ENCODE assay signal across 23 cellular contexts in the genomic region with DNA sequence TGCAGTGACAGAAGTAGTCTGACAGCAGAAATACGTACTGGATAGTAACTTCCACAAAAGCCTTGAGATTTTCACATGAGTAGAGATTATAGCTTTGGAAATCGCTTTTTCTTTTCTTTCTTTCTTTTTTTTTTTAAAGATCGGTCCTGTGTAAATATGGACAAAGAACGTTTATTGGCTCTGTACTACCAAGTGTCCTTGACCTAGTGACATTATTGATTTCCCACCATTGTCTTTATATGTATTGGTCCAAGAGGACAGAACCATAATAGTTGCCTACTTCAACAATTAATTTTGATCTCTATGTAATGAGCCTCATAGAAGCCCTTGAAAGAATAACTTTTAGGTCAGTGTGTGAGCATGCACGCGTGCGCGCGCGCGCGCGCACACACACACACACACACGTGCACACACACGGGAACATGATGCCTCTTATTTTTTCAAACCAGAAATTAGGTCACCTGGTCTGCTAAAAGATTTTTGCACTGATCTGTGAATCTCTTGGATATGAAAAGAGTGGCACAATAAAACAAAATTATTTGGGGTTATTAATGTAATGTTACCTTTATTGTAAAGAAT.
"Had no signal": no experiment of that assay in that cellular context is flagged by ENCODE, and none has a peak within 500 bp of the region (broad histone marks: within the 10 kb centered on the region; RNA-seq: fewer than 3 reads in every experiment).

No MANE protein-coding gene starts in this region.

- FAIRE-seq: keratinocyte, pancreas, small intestine had no signal

- DNase-seq: hippocampal formation; kidney glomerular epithelial cell; left cardiac atrium; left ventricle myocardium superior; midbrain; mucosa of descending colon; naive thymus-derived CD4-positive, alpha-beta T cell; nucleus accumbens; pancreas; posterior cingulate gyrus; retina; right cardiac atrium; sigmoid colon; small intestine; spleen; stimulated activated CD4-positive, alpha-beta T cell treated with anti-CD3 and anti-CD28 coated beads, Interleukin-2, amount 100 ng/mL, for 48 hours; stimulated activated CD4-positive, alpha-beta T cell treated with anti-CD3 and anti-CD28 coated beads, Interleukin-4, amount 100 ng/mL, for 4 hours; stimulated activated CD8-positive, alpha-beta memory T cell treated with anti-CD3 and anti-CD28 coated beads, Interleukin-4, amount 100 ng/mL, for 48 hours; stimulated activated naive CD4-positive, alpha-beta T cell treated with Interleukin-2 at 50 U/mL for 16 hours; stimulated activated naive CD8-positive, alpha-beta T cell treated with anti-CD3 and anti-CD28 coated beads, Interleukin-15, amount 100 ng/mL, for 72 hours; substantia nigra; uterus had no signal
